Comparison of ENCODE assay signal across 8 cellular contexts in the genomic region with DNA sequence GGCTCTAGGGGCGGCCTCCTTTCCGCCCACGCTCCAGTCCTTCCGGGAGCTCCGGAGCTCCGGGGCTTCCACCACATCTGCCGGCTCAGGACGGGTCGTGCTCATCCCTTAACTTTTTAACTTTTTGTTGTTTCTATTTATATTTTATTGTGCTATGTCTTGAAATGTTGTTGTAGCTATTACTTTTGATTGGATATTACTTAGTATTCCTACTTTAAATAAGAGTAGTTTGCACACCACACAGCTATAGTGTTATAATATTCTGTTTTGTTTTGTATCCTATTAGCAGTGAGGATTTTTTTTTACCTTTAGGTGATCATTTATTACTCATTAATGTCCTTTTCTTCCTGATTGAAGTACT.
DNase-seq lines count a peak whose midpoint lies in the region; ATAC-seq and TF ChIP-seq lines count a peak whose summit lies in the region.
"Not testable (repeated sequence)": the region's sequence is repeated elsewhere in the genome, so short reads cannot be mapped to it uniquely, and the experiment has no call there.

No MANE protein-coding gene starts in this region.

- not testable (repeated sequence) for TF ChIP-seq CTCF in CD14-positive monocyte (IDR thresholded peaks at IDR 0.05); HFF-Myc (IDR thresholded peaks at IDR 0.05; ENCODE audit: low read depth, low read length, missing control alignments); RWPE2 (IDR thresholded peaks at IDR 0.05; ENCODE audit: poor library complexity, severe bottlenecking); neural cell (IDR thresholded peaks at IDR 0.05; ENCODE audit: poor library complexity, severe bottlenecking)

- H3K9me2 ChIP-seq in neural cell (ENCODE audit: insufficient read depth, low read length): not testable (repeated sequence)

- not testable (repeated sequence) for H3F3A ChIP-seq in neural cell (ENCODE audit: insufficient read depth, low read length, poor library complexity, severe bottlenecking)

- peak overlapping the region; percentile 82 to 96 for H3K4me3 Mint-ChIP-seq in CD14-positive monocyte
- peak overlapping the region; percentile 81 for H3K4me3 Mint-ChIP-seq in activated naive CD4-positive, alpha-beta T cell treated with anti-CD3 and anti-CD28 coated beads, Interleukin-2, amount 50 U/mL, for 24 hours
- peak overlapping the region; percentile 70 to 75 for H3K4me3 Mint-ChIP-seq in stimulated activated naive CD8-positive, alpha-beta T cell treated with anti-CD3 and anti-CD28 coated beads, Interleukin-15, amount 100 ng/mL, for 72 hours

- H3K9me3 ChIP-seq in RWPE2 (ENCODE audit: severe bottlenecking); effector memory CD4-positive, alpha-beta T cell (ENCODE audit: control insufficient read depth, low read length); iPS DF 6.9 (ENCODE audit: control insufficient read depth, insufficient read depth, low read length): not testable (repeated sequence)
- H3K9me3 ChIP-seq in neural cell (ENCODE audit: low read length): peaks cover 12% of the 10 kb centered on the region

- H3K36me3 Mint-ChIP-seq in CD14-positive monocyte: peaks cover 22% of the 10 kb centered on the region in 2 donors
- not testable (repeated sequence) for H3K36me3 Mint-ChIP-seq in activated naive CD4-positive, alpha-beta T cell treated with anti-CD3 and anti-CD28 coated beads, Interleukin-2, amount 50 U/mL, for 24 hours

- DNase-seq in CD14-positive monocyte (ENCODE audit: low spot score); HFF-Myc (ENCODE audit: extremely low read depth, low read depth); RWPE2 (ENCODE audit: low spot score); effector memory CD4-positive, alpha-beta T cell; iPS DF 6.9 (ENCODE audit: low read depth, low spot score); stimulated activated naive CD8-positive, alpha-beta T cell treated with anti-CD3 and anti-CD28 coated beads, Interleukin-15, amount 100 ng/mL, for 72 hours: not testable (repeated sequence)

- peak overlapping the region; percentile 59 for H3K4me3 ChIP-seq in HFF-Myc (replicated peaks; ENCODE audit: low read depth, low read length)
- peak overlapping the region; percentile 37 for H3K4me3 ChIP-seq in RWPE2 (ENCODE audit: severe bottlenecking)
- H3K4me3 ChIP-seq in effector memory CD4-positive, alpha-beta T cell (ENCODE audit: insufficient read depth, low read depth, low read length, poor library complexity, severe bottlenecking): peak overlapping the region; percentile 66
- H3K4me3 ChIP-seq in iPS DF 6.9 (ENCODE audit: low read length): peak overlapping the region; percentile 37; the same call in 1 of the 2 replicates
- H3K4me3 ChIP-seq in neural cell (ENCODE audit: low read length): peak overlapping the region; percentile 55

- ATAC-seq in RWPE2 (ENCODE audit: low read depth); stimulated activated naive CD8-positive, alpha-beta T cell treated with anti-CD3 and anti-CD28 coated beads, Interleukin-15, amount 100 ng/mL, for 72 hours: not testable (repeated sequence)

- TF ChIP-seq RAD21 in neural cell (conservative IDR thresholded peaks at IDR 0.05): not testable (repeated sequence)

- H3K4me1 ChIP-seq in RWPE2 (ENCODE audit: insufficient read depth, poor library complexity, severe bottlenecking); iPS DF 6.9 (ENCODE audit: control insufficient read depth, insufficient read depth, low read length): not testable (repeated sequence)
- peaks cover 18% of the 10 kb centered on the region for H3K4me1 ChIP-seq in effector memory CD4-positive, alpha-beta T cell (ENCODE audit: control insufficient read depth, insufficient read depth, low read length, poor library complexity, severe bottlenecking)

- no CpG with 5 or more reads among the region's 9 CpGs for WGBS in iPS DF 6.9 (ENCODE audit: insufficient coverage, insufficient read length)

- TF ChIP-seq EP300 in neural cell (conservative IDR thresholded peaks at IDR 0.05; ENCODE audit: poor library complexity, severe bottlenecking): not testable (repeated sequence)

- not testable (repeated sequence) for H3K79me2 ChIP-seq in neural cell (replicated peaks; ENCODE audit: insufficient read depth, low read length)

- peaks cover 42 to 48% (median 45%) of the 10 kb centered on the region in 3 donors for H3K27me3 Mint-ChIP-seq in CD14-positive monocyte (ENCODE audit: low read depth in 3 of 3)
- H3K27me3 Mint-ChIP-seq in activated naive CD4-positive, alpha-beta T cell treated with anti-CD3 and anti-CD28 coated beads, Interleukin-2, amount 50 U/mL, for 24 hours: peaks cover 43% of the 10 kb centered on the region
- peaks cover 72% of the 10 kb centered on the region for H3K27me3 Mint-ChIP-seq in stimulated activated naive CD8-positive, alpha-beta T cell treated with anti-CD3 and anti-CD28 coated beads, Interleukin-15, amount 100 ng/mL, for 72 hours

- H3K27me3 ChIP-seq in RWPE2 (ENCODE audit: insufficient read depth, poor library complexity, severe bottlenecking) (peaks cover 35% of the 10 kb centered on the region), iPS DF 6.9 (ENCODE audit: control insufficient read depth, insufficient read depth, low read length) (peaks cover 42% of the 10 kb centered on the region), neural cell (ENCODE audit: insufficient read depth, low read depth, low read length) (peaks cover 69% of the 10 kb centered on the region)
- H3K27me3 ChIP-seq in effector memory CD4-positive, alpha-beta T cell (replicated peaks; ENCODE audit: control insufficient read depth, insufficient read depth, low read length, poor library complexity, severe bottlenecking): peaks cover 33% of the 10 kb centered on the region

- H4K20me1 ChIP-seq in neural cell (ENCODE audit: insufficient read depth): not testable (repeated sequence)

- not testable (repeated sequence) for H3K27ac ChIP-seq in RWPE2 (ENCODE audit: poor library complexity, severe bottlenecking); effector memory CD4-positive, alpha-beta T cell (ENCODE audit: insufficient read depth, low read length, poor library complexity, severe bottlenecking); iPS DF 6.9 (ENCODE audit: low read length); neural cell (ENCODE audit: low read length)

- not testable (repeated sequence) for H3K4me2 ChIP-seq in neural cell (ENCODE audit: low read length)

- peak overlapping the region in 6 of 7 donors; percentile 80 to 89 (median 86) for H3K27ac Mint-ChIP-seq in CD14-positive monocyte
- H3K27ac Mint-ChIP-seq in activated naive CD4-positive, alpha-beta T cell treated with anti-CD3 and anti-CD28 coated beads, Interleukin-2, amount 50 U/mL, for 24 hours: not testable (repeated sequence)
- H3K27ac Mint-ChIP-seq in stimulated activated naive CD8-positive, alpha-beta T cell treated with anti-CD3 and anti-CD28 coated beads, Interleukin-15, amount 100 ng/mL, for 72 hours: peak overlapping the region in 1 of 2 donors; percentile 95

- not testable (repeated sequence) for H3K9ac ChIP-seq in neural cell (ENCODE audit: low read length)

- H3K4me1 Mint-ChIP-seq in CD14-positive monocyte: peaks cover 53% of the 10 kb centered on the region
- peaks cover 28% of the 10 kb centered on the region for H3K4me1 Mint-ChIP-seq in activated naive CD4-positive, alpha-beta T cell treated with anti-CD3 and anti-CD28 coated beads, Interleukin-2, amount 50 U/mL, for 24 hours
- peaks cover 42% of the 10 kb centered on the region for H3K4me1 Mint-ChIP-seq in stimulated activated naive CD8-positive, alpha-beta T cell treated with anti-CD3 and anti-CD28 coated beads, Interleukin-15, amount 100 ng/mL, for 72 hours

- not testable (repeated sequence) for H3K36me3 ChIP-seq in RWPE2 (ENCODE audit: low read depth); effector memory CD4-positive, alpha-beta T cell (ENCODE audit: control insufficient read depth, insufficient read depth, low read length); iPS DF 6.9 (ENCODE audit: control insufficient read depth, insufficient read depth, low read length); neural cell (ENCODE audit: insufficient read depth, low read length)

- H3K9me3 Mint-ChIP-seq in CD14-positive monocyte: peaks cover 0 to 29% (median 12%) of the 10 kb centered on the region in 7 donors
- not testable (repeated sequence) for H3K9me3 Mint-ChIP-seq in activated naive CD4-positive, alpha-beta T cell treated with anti-CD3 and anti-CD28 coated beads, Interleukin-2, amount 50 U/mL, for 24 hours; stimulated activated naive CD8-positive, alpha-beta T cell treated with anti-CD3 and anti-CD28 coated beads, Interleukin-15, amount 100 ng/mL, for 72 hours

- intact Hi-C loops in CD14-positive monocyte (cut with micrococcal nuclease): not testable (repeated sequence)

- not testable (repeated sequence) for H2AFZ ChIP-seq in neural cell (ENCODE audit: low read depth, low read length)
